10 cellular contexts compared by ENCODE assay signal in genomic region chr19:3687774-3688706, GRCh38. TPM values are rescaled to one million over a fixed set of nuclear protein-coding genes. Genes with fewer than 3 reads are reported as not detected.
DNase-seq lines count a peak whose midpoint lies in the region; ATAC-seq and TF ChIP-seq lines count a peak whose summit lies in the region.
"Had no signal": no experiment of that assay in that cellular context is flagged by ENCODE, and none has a peak within 500 bp of the region (broad histone marks: within the 10 kb centered on the region; RNA-seq: fewer than 3 reads in every experiment).

No MANE protein-coding gene starts in this region.

- peak overlapping the region in 6 of 12 donors; percentile 4 to 45 (median 15) for H3K4me3 ChIP-seq in heart left ventricle
- no peak overlapping the region for H3K4me3 ChIP-seq in tibial artery
- H3K4me3 ChIP-seq: SJSA1 had no signal

- peaks cover 54% of the 10 kb centered on the region for H3K4me1 Mint-ChIP-seq in activated naive CD4-positive, alpha-beta T cell treated with anti-CD3 and anti-CD28 coated beads for 36 hours (ENCODE audit: low read depth)

- POLR2A ChIA-PET in HEK293T (lab: Yijun Ruan, JAX): no interaction called here

- H3K4me1 ChIP-seq in heart left ventricle (peaks cover 0 to 37% (median 18%) of the 10 kb centered on the region in 12 donors), tibial artery (peaks cover 0 to 66% (median 43%) of the 10 kb centered on the region in 4 donors)

- peak overlapping the region; percentile 71 for H3K27ac Mint-ChIP-seq in activated naive CD4-positive, alpha-beta T cell treated with anti-CD3 and anti-CD28 coated beads for 36 hours

- TF ChIP-seq POLR2A in heart left ventricle (IDR thresholded peaks at IDR 0.05): no peak

- H3K36me3 Mint-ChIP-seq in activated naive CD4-positive, alpha-beta T cell treated with anti-CD3 and anti-CD28 coated beads for 36 hours (ENCODE audit: low read depth): peaks cover 21% of the 10 kb centered on the region

- H3K27ac ChIP-seq in heart left ventricle: peak overlapping the region in 8 of 12 donors; percentile 15 to 65 (median 42)
- H3K27ac ChIP-seq in tibial artery: peak overlapping the region; percentile 14 to 45
- H3K27ac ChIP-seq: SJSA1 had no signal

- CTCF ChIA-PET in activated naive CD4-positive, alpha-beta T cell treated with anti-CD3 and anti-CD28 coated beads for 36 hours (lab: Charles Lee): interaction anchor here (0.7 to 1.5 kb wide), 6 partner anchors 9 to 21 kb away, joined by 3 read pairs; partner anchors contain the start of gene PIP5K1C
- CTCF ChIA-PET in HEK293T (lab: Yijun Ruan, JAX): no interaction called here

- peaks cover 9% of the 10 kb centered on the region for H3K9me3 Mint-ChIP-seq in activated naive CD4-positive, alpha-beta T cell treated with anti-CD3 and anti-CD28 coated beads for 36 hours

- 52 to 71% (median 57%) methylated on average over 7 to 55 of the region's 55 CpGs for WGBS in heart left ventricle, 4 donors

- no peak for TF ChIP-seq CTCF in heart left ventricle (IDR thresholded peaks at IDR 0.05)
- no peak for TF ChIP-seq CTCF in tibial artery (IDR thresholded peaks at IDR 0.05)

- H3K27me3 ChIP-seq in heart left ventricle (no peaks in the 10 kb centered on the region), tibial artery (no peaks in the 10 kb centered on the region)
- H3K27me3 ChIP-seq: SJSA1 had no signal

- no peaks in the 10 kb centered on the region for H3K27me3 Mint-ChIP-seq in activated naive CD4-positive, alpha-beta T cell treated with anti-CD3 and anti-CD28 coated beads for 36 hours (ENCODE audit: low read depth)

- peak overlapping the region; percentile 59 for H3K4me3 Mint-ChIP-seq in activated naive CD4-positive, alpha-beta T cell treated with anti-CD3 and anti-CD28 coated beads for 36 hours

- DNase-seq in heart left ventricle: peak in 1 of 5 donors; percentile 43
- DNase-seq in Right ventricle myocardium superior: no peak
- peak; percentile 66 for DNase-seq in activated naive CD4-positive, alpha-beta T cell treated with anti-CD3 and anti-CD28 coated beads for 36 hours
- DNase-seq in left kidney (ENCODE audit: low read depth, low spot score): peak; percentile 60
- DNase-seq in tibial artery: no peak
- DNase-seq in HEK293T (ENCODE audit: extremely low spot score): no peak
- DNase-seq in RKO (ENCODE audit: low spot score): no peak
- DNase-seq in HK-2 (ENCODE audit: unreplicated experiment): no peak

- H3K36me3 ChIP-seq in heart left ventricle (peaks cover 0 to 13% (median 0%) of the 10 kb centered on the region in 9 donors), tibial artery (peaks cover 14 to 17% (median 15%) of the 10 kb centered on the region in 3 donors)

- intact Hi-C loops in heart left ventricle (cut with DNase I) (no loop called here), Right ventricle myocardium superior (cut with DNase I) (no loop called here), tibial artery (cut with DNase I; ENCODE audit: low total_unique reads) (no loop called here)
- intact Hi-C loops in activated naive CD4-positive, alpha-beta T cell treated with anti-CD3 and anti-CD28 coated beads for 36 hours (cut with micrococcal nuclease): loop anchor here (1.0 kb wide), 1 partner anchor 11 kb away; no protein-coding TSS in a partner anchor

- H3K9me3 ChIP-seq in heart left ventricle (peaks cover 0 to 14% (median 3%) of the 10 kb centered on the region in 12 donors), tibial artery (no peaks in the 10 kb centered on the region)

- peak in 1 of 4 donors; percentile 3 for ATAC-seq in heart left ventricle
- no peak for ATAC-seq in Right ventricle myocardium superior (ENCODE audit: poor library complexity)

TF ChIP-seq in HEK293T, 16 proteins besides CTCF, POLR2A, EP300 and RAD21:
- TF ChIP-seq PKNOX1 (IDR thresholded peaks at IDR 0.05): no peak
- no peak for TF ChIP-seq FOXK2 (IDR thresholded peaks at IDR 0.05)
- TF ChIP-seq TARDBP (IDR thresholded peaks at IDR 0.05): no peak
- no peak for TF ChIP-seq ARNT (IDR thresholded peaks at IDR 0.05)
- TF ChIP-seq NFRKB (IDR thresholded peaks at IDR 0.05): no peak
- no peak for TF ChIP-seq ELF4 (IDR thresholded peaks at IDR 0.05)
- TF ChIP-seq SP1 (IDR thresholded peaks at IDR 0.05): no peak
- TF ChIP-seq CTBP1 (IDR thresholded peaks at IDR 0.05; ENCODE audit: borderline replicate concordance): no peak
- TF ChIP-seq BHLHE40 (IDR thresholded peaks at IDR 0.05; ENCODE audit: borderline replicate concordance): no peak
- TF ChIP-seq FOXA1 (IDR thresholded peaks at IDR 0.05): no peak

RNA-seq across cellular contexts. Expression of gene PIP5K1C, which starts 12.2 kb away (rescaled TPM):
- 10 to 100 TPM; 27.8 to 56.6 (median 38.2) TPM for total RNA-seq in heart left ventricle
- polyA plus RNA-seq in heart left ventricle: 10 to 100 TPM; 23.9 to 31.0 TPM
- total RNA-seq in Right ventricle myocardium superior: 31.6 TPM
- total RNA-seq in activated naive CD4-positive, alpha-beta T cell treated with anti-CD3 and anti-CD28 coated beads for 36 hours: 1 to 10 TPM; 7.3 to 7.5 TPM

RNA-seq across cellular contexts. Expression of gene TJP3, which starts 20.1 kb away (rescaled TPM):
- under 1 TPM in 2 of 9 donors, not detected in 7; 0.41 to 0.48 TPM for total RNA-seq in heart left ventricle
- polyA plus RNA-seq in heart left ventricle: under 1 TPM in 1 of 2 donors, not detected in 1; 0.06 TPM
- not detected for total RNA-seq in Right ventricle myocardium superior
- total RNA-seq in activated naive CD4-positive, alpha-beta T cell treated with anti-CD3 and anti-CD28 coated beads for 36 hours: 1 to 10 TPM in 1 of 2 experiments, under 1 TPM in 1; 0.93 to 1.6 TPM
- total RNA-seq: SJSA1 had no signal
- polyA plus RNA-seq: BJ had no signal

Comparison
In these comparisons a context has a peak if more than half of its experiments do, and no peak if none do; other contexts are left out.
1. DNase-seq: peak in activated naive CD4-positive, alpha-beta T cell treated with anti-CD3 and anti-CD28 coated beads for 36 hours (single experiment) and left kidney (single experiment); none in Right ventricle myocardium superior (single experiment), tibial artery (0 of 2), HEK293T (single experiment), RKO (single experiment) and HK-2 (single experiment).